Comparison of ENCODE assay signal across 2 cellular contexts in genomic region chr14:61837336-61838229, GRCh38.
TF ChIP-seq lines count a peak whose summit lies in the region.

No MANE protein-coding gene starts in this region.

TF ChIP-seq in IMR-90, 13 proteins besides CTCF, POLR2A, EP300 and RAD21:
- TF ChIP-seq ELK1 (IDR thresholded peaks at IDR 0.05; ENCODE audit: borderline replicate concordance, low read depth, low read length): no peak
- peak; percentile 98 for TF ChIP-seq SMC3 (IDR thresholded peaks at IDR 0.05; ENCODE audit: low read depth, low read length)

TF ChIP-seq in neural cell, 6 proteins besides CTCF, POLR2A, EP300 and RAD21:
- TF ChIP-seq MXI1 (conservative IDR thresholded peaks at IDR 0.05; ENCODE audit: poor library complexity, severe bottlenecking) (no peak), TAF1 (IDR thresholded peaks at IDR 0.05; ENCODE audit: low read depth) (no peak), REST (IDR thresholded peaks at IDR 0.05; ENCODE audit: borderline replicate concordance) (no peak), EZH2 (IDR thresholded peaks at IDR 0.05; ENCODE audit: borderline replicate concordance, insufficient read depth, low read length, poor library complexity, severe bottlenecking) (no peak), SMC3 (conservative IDR thresholded peaks at IDR 0.05; ENCODE audit: poor library complexity) (peak; percentile 96)
TF ChIP-seq in neural cell: peak in this region for 1.
